ENCODE assay signal across 9 cellular contexts in genomic region chr19:13861392-13861713, GRCh38. TPM values are rescaled to one million over a fixed set of nuclear protein-coding genes. Genes with fewer than 3 reads are reported as not detected.
A peak's percentile ranks its signal among the peaks of the same experiment; 100 is the strongest.
DNase-seq lines count a peak whose midpoint lies in the region; ATAC-seq lines count a peak whose summit lies in the region.
"Had no signal": no experiment of that assay in that cellular context is flagged by ENCODE, and none has a peak within 500 bp of the region (broad histone marks: within the 10 kb centered on the region; RNA-seq: fewer than 3 reads in every experiment).

No MANE protein-coding gene starts in this region.

- H3K27me3 ChIP-seq in neuron (ENCODE audit: insufficient read depth, low read length), result peaks cover 18% of the 10 kb centered on the region

- peak overlapping the region; percentile 92 for H3K27ac Mint-ChIP-seq in activated CD8-positive, alpha-beta memory T cell treated with anti-CD3 and anti-CD28 coated beads, Interleukin-2, amount 10 ng/mL, durations not matched to agents 7 days and 5 days

- peak overlapping the region; percentile 91 for H3K4me3 Mint-ChIP-seq in activated CD8-positive, alpha-beta memory T cell treated with anti-CD3 and anti-CD28 coated beads, Interleukin-2, amount 10 ng/mL, durations not matched to agents 7 days and 5 days

- no peak overlapping the region for H3K4me3 ChIP-seq in neuron (ENCODE audit: low read length)

- peak; percentile 14 for ATAC-seq in activated CD8-positive, alpha-beta memory T cell treated with anti-CD3 and anti-CD28 coated beads, Interleukin-2, amount 10 ng/mL, durations not matched to agents 7 days and 5 days
- peak; percentile 25 for ATAC-seq in HG03521 (IDR thresholded peaks at IDR 0.05; ENCODE audit: unreplicated experiment)

- H3K9me3 Mint-ChIP-seq in activated CD8-positive, alpha-beta memory T cell treated with anti-CD3 and anti-CD28 coated beads, Interleukin-2, amount 10 ng/mL, durations not matched to agents 7 days and 5 days (ENCODE audit: low read depth), result no peaks in the 10 kb centered on the region

- no peaks in the 10 kb centered on the region for H3K36me3 ChIP-seq in neuron (ENCODE audit: insufficient read depth, low read length)

- no peaks in the 10 kb centered on the region for H3K36me3 Mint-ChIP-seq in activated CD8-positive, alpha-beta memory T cell treated with anti-CD3 and anti-CD28 coated beads, Interleukin-2, amount 10 ng/mL, durations not matched to agents 7 days and 5 days

- H3K4me1 ChIP-seq in neuron (ENCODE audit: insufficient read depth, low read length), result peaks cover 17% of the 10 kb centered on the region

- DNase-seq in activated CD8-positive, alpha-beta memory T cell treated with anti-CD3 and anti-CD28 coated beads, Interleukin-2, amount 10 ng/mL, durations not matched to agents 7 days and 5 days, result no peak
- no peak for DNase-seq in activated CD8-positive, alpha-beta memory T cell treated with anti-CD3 and anti-CD28 coated beads, Interleukin-2, amount 50 U/mL, for 48 hours
- DNase-seq in dermis blood vessel endothelial cell (peak; percentile 49), DMS 273 treated with DMSO at 0.1 percent for 48 hours (lab: John Stamatoyannopoulos, UW) (no peak), GF-D8 (lab: John Stamatoyannopoulos, UW) (no peak), COLO829 (ENCODE audit: low spot score) (no peak)

- peak overlapping the region; percentile 70 for H2AFZ ChIP-seq in neuron (ENCODE audit: low read depth, low read length)

- H3K9me3 ChIP-seq in neuron (ENCODE audit: low read length), result no peaks in the 10 kb centered on the region

- peaks cover 16% of the 10 kb centered on the region for H3K27me3 Mint-ChIP-seq in activated CD8-positive, alpha-beta memory T cell treated with anti-CD3 and anti-CD28 coated beads, Interleukin-2, amount 10 ng/mL, durations not matched to agents 7 days and 5 days

- H3K4me1 Mint-ChIP-seq in activated CD8-positive, alpha-beta memory T cell treated with anti-CD3 and anti-CD28 coated beads, Interleukin-2, amount 10 ng/mL, durations not matched to agents 7 days and 5 days, result peaks cover 38% of the 10 kb centered on the region

- CTCF ChIA-PET in activated CD8-positive, alpha-beta memory T cell treated with anti-CD3 and anti-CD28 coated beads, Interleukin-2, amount 10 ng/mL, durations not matched to agents 7 days and 5 days (lab: Charles Lee), result interaction anchor here (0.6 to 8.6 kb wide), 21 partner anchors 11 to 275 kb away, joined by 3 to 244 read pairs (median 7); partner anchors contain the start of genes ASF1B, C19orf53, DCAF15 and RFX1

RNA-seq across cellular contexts. Expression of gene NANOS3, which starts 15.6 kb away (rescaled TPM):
- 1 to 10 TPM; 1.1 to 2.8 TPM for total RNA-seq in activated CD8-positive, alpha-beta memory T cell treated with anti-CD3 and anti-CD28 coated beads, Interleukin-2, amount 10 ng/mL, durations not matched to agents 7 days and 5 days
- not detected in 2 replicates for total RNA-seq in dermis blood vessel endothelial cell
- total RNA-seq: subcutaneous adipose tissue had no signal

RNA-seq across cellular contexts. Expression of gene BRME1, which starts 44.6 kb away (rescaled TPM):
- total RNA-seq in activated CD8-positive, alpha-beta memory T cell treated with anti-CD3 and anti-CD28 coated beads, Interleukin-2, amount 10 ng/mL, durations not matched to agents 7 days and 5 days, result 1 to 10 TPM; 4.1 to 4.4 TPM
- total RNA-seq in dermis blood vessel endothelial cell, result 0.37 and 0.51 TPM in 2 replicates

RNA-seq across cellular contexts. Expression of gene CC2D1A, which starts 44.6 kb away (rescaled TPM):
- 10 to 100 TPM; 34.0 to 35.1 TPM for total RNA-seq in activated CD8-positive, alpha-beta memory T cell treated with anti-CD3 and anti-CD28 coated beads, Interleukin-2, amount 10 ng/mL, durations not matched to agents 7 days and 5 days
- total RNA-seq in dermis blood vessel endothelial cell, result 6.8 and 10.5 TPM in 2 replicates
